20 cellular contexts compared by ENCODE assay signal in the genomic region with DNA sequence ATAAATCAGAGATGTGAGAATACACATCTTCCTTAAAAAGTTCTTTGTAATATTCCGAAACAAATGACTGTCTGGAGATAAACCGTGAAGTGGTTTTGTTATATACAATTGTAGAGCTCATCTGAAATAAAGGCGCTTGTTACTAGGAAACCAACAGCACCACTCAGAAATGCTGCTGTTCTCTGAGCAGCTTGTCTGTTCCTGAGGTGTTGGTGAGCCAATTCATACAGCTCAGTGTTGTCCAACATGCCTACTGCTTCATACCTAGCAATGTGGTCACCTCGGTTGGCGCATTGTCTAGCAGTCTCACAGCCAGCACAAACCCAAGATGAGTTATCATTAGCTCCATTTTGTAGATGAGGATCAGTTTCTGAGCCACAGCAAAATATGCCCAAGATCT. TPM values are rescaled to one million over a fixed set of nuclear protein-coding genes. Genes with fewer than 3 reads are reported as not detected.
DNase-seq lines count a peak whose midpoint lies in the region; ATAC-seq and TF ChIP-seq lines count a peak whose summit lies in the region.
"Had no signal": no experiment of that assay in that cellular context is flagged by ENCODE, and none has a peak within 500 bp of the region (broad histone marks: within the 10 kb centered on the region; RNA-seq: fewer than 3 reads in every experiment).

No MANE protein-coding gene starts in this region.

- H3K18ac ChIP-seq in neuronal stem cell (ENCODE audit: low read length): no peak overlapping the region

- ATAC-seq in GM19328 (IDR thresholded peaks at IDR 0.05; ENCODE audit: unreplicated experiment): no peak
- ATAC-seq: activated CD8-positive, alpha-beta memory T cell treated with anti-CD3 and anti-CD28 coated beads, Interleukin-2, amount 10 ng/mL, durations not matched to agents 7 days and 5 days; stimulated activated effector memory CD8-positive, alpha-beta T cell treated with anti-CD3 and anti-CD28 coated beads, Interleukin-12 subunit alpha, Interleukin-12 subunit beta, amount 100 ng/mL, for 72 hours had no signal

- H2BK12ac ChIP-seq in neuronal stem cell (ENCODE audit: low read length): no peak overlapping the region

- H2BK15ac ChIP-seq in neuronal stem cell (ENCODE audit: low read length): no peak overlapping the region

- no peak overlapping the region for H4K91ac ChIP-seq in neuronal stem cell (ENCODE audit: low read depth, low read length, poor library complexity)

- peak overlapping the region; percentile 39 for H2AFZ ChIP-seq in neuronal stem cell (ENCODE audit: low read length)

- no peaks in the 10 kb centered on the region for H3K79me1 ChIP-seq in neuronal stem cell (ENCODE audit: low read depth, low read length)

- H3K27me3 ChIP-seq in neuronal stem cell (ENCODE audit: control insufficient read depth in 3 of 3, insufficient read depth in 3 of 3, low read depth in 1 of 3, low read length in 3 of 3): no peaks in the 10 kb centered on the region
- H3K27me3 ChIP-seq: BLaER1, heart left ventricle, ovary had no signal

- no peak overlapping the region for H3K4ac ChIP-seq in neuronal stem cell (ENCODE audit: low read length)

- WGBS in neuronal stem cell (ENCODE audit: extremely low coverage in 2 of 2, insufficient read length in 2 of 2, insufficient replicate concordance in 1 of 2), 2 donors: no CpG with 5 or more reads among the region's 5 CpGs

- H4K8ac ChIP-seq in neuronal stem cell (ENCODE audit: low read depth, low read length): no peak overlapping the region

- peaks cover 4% of the 10 kb centered on the region in 2 donors for H3K4me1 ChIP-seq in neuronal stem cell (ENCODE audit: control insufficient read depth in 2 of 2, insufficient read depth in 1 of 2, low read depth in 1 of 2, low read length in 2 of 2)
- H3K4me1 ChIP-seq: BLaER1 had no signal

- H3K23ac ChIP-seq in neuronal stem cell (ENCODE audit: low read depth, low read length, poor library complexity): no peak overlapping the region

- DNase-seq in ELF-1 (ENCODE audit: low read depth, low spot score) (peak; percentile 10), NCI-H2029 treated with DMSO at 0.1 percent for 48 hours (lab: John Stamatoyannopoulos, UW) (peak; percentile 65), epithelial cell of esophagus (ENCODE audit: low read depth) (no peak), neuronal stem cell (ENCODE audit: low spot score) (no peak), NCI-H2227 (lab: John Stamatoyannopoulos, UW; ENCODE audit: unreplicated experiment) (no peak), SK-N-DZ (ENCODE audit: low spot score) (no peak)
- DNase-seq: activated CD8-positive, alpha-beta memory T cell treated with anti-CD3 and anti-CD28 coated beads, Interleukin-2, amount 10 ng/mL, durations not matched to agents 7 days and 5 days; activated gamma-delta T cell; heart left ventricle; HFFc6; kidney glomerular epithelial cell; midbrain; NK-92 treated with Interleukin-12 subunit alpha and Interleukin-12 subunit beta, amount 100 ng/mL, for 24 hours; ovary; Right ventricle myocardium superior; trophoblast cell had no signal

- no peak overlapping the region for H3K4me2 ChIP-seq in neuronal stem cell (ENCODE audit: insufficient read depth, low read length, poor library complexity, severe bottlenecking)
- H3K4me2 ChIP-seq: BLaER1 had no signal

- H3K27ac ChIP-seq in neuronal stem cell (replicated peaks; ENCODE audit: low read length): no peak overlapping the region
- H3K27ac ChIP-seq: BLaER1, coronary artery, heart left ventricle, ovary had no signal

- no peak overlapping the region for H3K9ac ChIP-seq in neuronal stem cell (ENCODE audit: low read depth, low read length, poor library complexity)
- H3K9ac ChIP-seq: BLaER1 had no signal

- no peak overlapping the region for H2BK5ac ChIP-seq in neuronal stem cell (ENCODE audit: low read length)

- H3K14ac ChIP-seq in neuronal stem cell (ENCODE audit: low read length): no peak overlapping the region

- no peaks in the 10 kb centered on the region for H3K9me3 ChIP-seq in neuronal stem cell (replicated peaks in 1 of 2; ENCODE audit: control insufficient read depth in 2 of 2, insufficient read depth in 1 of 2, low read depth in 1 of 2, low read length in 2 of 2)
- H3K9me3 ChIP-seq: BLaER1, heart left ventricle, ovary had no signal

- TF ChIP-seq CTCF in epithelial cell of esophagus (IDR thresholded peaks at IDR 0.05; ENCODE audit: insufficient read depth, low read depth, low read length, missing control alignments): no peak

- peak overlapping the region; percentile 29 for H3K4me3 ChIP-seq in epithelial cell of esophagus (ENCODE audit: low read length)
- H3K4me3 ChIP-seq in neuronal stem cell (ENCODE audit: low read length in 2 of 2): no peak overlapping the region
- H3K4me3 ChIP-seq: BLaER1, coronary artery, heart left ventricle, ovary had no signal

- no peak overlapping the region for H2BK120ac ChIP-seq in neuronal stem cell (ENCODE audit: low read depth, low read length)

- no peak overlapping the region for H2AK5ac ChIP-seq in neuronal stem cell (ENCODE audit: low read depth, low read length)

- H3K36me3 ChIP-seq in neuronal stem cell (replicated peaks in 1 of 2; ENCODE audit: control insufficient read depth in 2 of 2, insufficient read depth in 2 of 2, low read length in 2 of 2): no peaks in the 10 kb centered on the region
- H3K36me3 ChIP-seq: BLaER1, heart left ventricle, ovary had no signal

RNA-seq across cellular contexts. Expression of a gene that starts 44.4 kb away (rescaled TPM):
- 0.06 TPM for polyA plus RNA-seq in neuronal stem cell (2013, experiment 1 of 2)
- polyA plus RNA-seq in neuronal stem cell (2013, experiment 2 of 2): 0.10 TPM
- 0.06 TPM in 1 of 2 replicates, not detected in the other for polyA plus RNA-seq in SK-N-DZ (2014; cell fraction: cytosol; rRNA removed)
- 0.05 TPM in 1 of 2 replicates, not detected in the other for polyA plus RNA-seq in SK-N-DZ (2014; cell fraction: nucleus; rRNA removed)

Comparison
In these comparisons a context has a peak if more than half of its experiments do, and no peak if none do; other contexts are left out.
1. DNase-seq: peak in ELF-1 (single experiment) and NCI-H2029 treated with DMSO at 0.1 percent for 48 hours (single experiment); none in epithelial cell of esophagus (single experiment), neuronal stem cell (single experiment), NCI-H2227 (single experiment) and SK-N-DZ (single experiment).